ENCODE assay signal across 24 cellular contexts in genomic region chr19:23263870-23264590, GRCh38. TPM values are rescaled to one million over a fixed set of nuclear protein-coding genes. Genes with fewer than 3 reads are reported as not detected.
DNase-seq lines count a peak whose midpoint lies in the region; ATAC-seq and TF ChIP-seq lines count a peak whose summit lies in the region.
"Had no signal": no experiment of that assay in that cellular context is flagged by ENCODE, and none has a peak within 500 bp of the region (broad histone marks: within the 10 kb centered on the region; RNA-seq: fewer than 3 reads in every experiment).

No MANE protein-coding gene starts in this region.

- CTCF ChIA-PET in activated CD4-positive, alpha-beta T cell treated with anti-CD3 and anti-CD28 coated beads for 36 hours (lab: Charles Lee), result interaction anchor here (0.6 to 0.7 kb wide), 2 partner anchors 11 to 14 kb away, joined by 3 read pairs; partner anchors contain the start of gene ZNF724
- CTCF ChIA-PET in mammary epithelial cell (lab: Charles Lee; ENCODE audit: low non-redundant PET), result no interaction called here

- H3K4me1 Mint-ChIP-seq in activated CD4-positive, alpha-beta T cell treated with anti-CD3 and anti-CD28 coated beads for 36 hours, result peaks cover 8% of the 10 kb centered on the region
- H3K4me1 Mint-ChIP-seq in CD4-positive, CD25-positive, alpha-beta regulatory T cell, result peaks cover 0 to 13% (median 9%) of the 10 kb centered on the region in 4 donors
- H3K4me1 Mint-ChIP-seq: activated CD4-positive, alpha-beta T cell treated with anti-CD3 and anti-CD28 coated beads, Interleukin-2, amount 10 ng/mL, durations not matched to agents 24 days and 14 days; mesothelial cell of epicardium had no signal

- no peaks in the 10 kb centered on the region for H3K27me3 ChIP-seq in CD4-positive, CD25-positive, alpha-beta regulatory T cell (ENCODE audit: control insufficient read depth, insufficient read depth, low read length)
- no peaks in the 10 kb centered on the region for H3K27me3 ChIP-seq in mammary epithelial cell (ENCODE audit: insufficient read depth, low read length)
- no peaks in the 10 kb centered on the region for H3K27me3 ChIP-seq in lower lobe of right lung (ENCODE audit: low read depth)
- H3K27me3 ChIP-seq in brain microvascular endothelial cell (replicated peaks), result no peaks in the 10 kb centered on the region
- H3K27me3 ChIP-seq: SJCRH30 had no signal

- H3K4me1 ChIP-seq in CD4-positive, CD25-positive, alpha-beta regulatory T cell (ENCODE audit: control insufficient read depth, insufficient read depth, low read length, poor library complexity, severe bottlenecking), result no peaks in the 10 kb centered on the region
- H3K4me1 ChIP-seq in mammary epithelial cell (ENCODE audit: insufficient read depth, low read length) (no peaks in the 10 kb centered on the region), lower lobe of right lung (no peaks in the 10 kb centered on the region)
- H3K4me1 ChIP-seq: A549, SJCRH30 had no signal

- 90% methylated on average over 2 of the region's 2 CpGs for WGBS in mammary epithelial cell (ENCODE audit: low coverage, missing lambda C conversion rate)

- dilution Hi-C loops in mammary epithelial cell (cut with HindIII; ENCODE audit: low sequenced_read_pairs), result no loop called here

- H3K4me3 Mint-ChIP-seq in activated CD4-positive, alpha-beta T cell treated with anti-CD3 and anti-CD28 coated beads for 36 hours, result no peak overlapping the region
- H3K4me3 Mint-ChIP-seq in CD4-positive, CD25-positive, alpha-beta regulatory T cell, result no peak overlapping the region
- H3K4me3 Mint-ChIP-seq: activated CD4-positive, alpha-beta T cell treated with anti-CD3 and anti-CD28 coated beads, Interleukin-2, amount 10 ng/mL, durations not matched to agents 24 days and 14 days; mesothelial cell of epicardium; type B pancreatic cell had no signal

- POLR2A ChIA-PET in activated CD4-positive, alpha-beta T cell treated with anti-CD3 and anti-CD28 coated beads for 36 hours (lab: Charles Lee), result no interaction called here

- in situ Hi-C loops in mammary epithelial cell (cut with MboI; ENCODE audit: low sequenced_read_pairs in 2 of 2), result no loop called here
- in situ Hi-C loops in brain microvascular endothelial cell (cut with HindIII; ENCODE audit: low pct_ligation_motif_present, low sequenced_read_pairs), result no loop called here

- no peaks in the 10 kb centered on the region for H3K9me3 Mint-ChIP-seq in activated CD4-positive, alpha-beta T cell treated with anti-CD3 and anti-CD28 coated beads for 36 hours (ENCODE audit: low read depth)
- H3K9me3 Mint-ChIP-seq in CD4-positive, CD25-positive, alpha-beta regulatory T cell, result peaks cover 0 to 2% (median 0%) of the 10 kb centered on the region in 7 donors
- H3K9me3 Mint-ChIP-seq: mesothelial cell of epicardium, type B pancreatic cell had no signal

- peak overlapping the region; percentile 22 for H3K27ac Mint-ChIP-seq in activated CD4-positive, alpha-beta T cell treated with anti-CD3 and anti-CD28 coated beads for 36 hours
- H3K27ac Mint-ChIP-seq in CD4-positive, CD25-positive, alpha-beta regulatory T cell, result peak overlapping the region in 2 of 3 donors; percentile 27 to 32
- H3K27ac Mint-ChIP-seq: activated CD4-positive, alpha-beta T cell treated with anti-CD3 and anti-CD28 coated beads, Interleukin-2, amount 10 ng/mL, durations not matched to agents 24 days and 14 days; mesothelial cell of epicardium; type B pancreatic cell had no signal

- no peaks in the 10 kb centered on the region for H4K20me1 ChIP-seq in mammary epithelial cell (ENCODE audit: insufficient read depth, low read length)

- no peaks in the 10 kb centered on the region for H3K79me2 ChIP-seq in mammary epithelial cell (ENCODE audit: insufficient read depth, low read length)

- peaks cover 72% of the 10 kb centered on the region for H3K36me3 Mint-ChIP-seq in activated CD4-positive, alpha-beta T cell treated with anti-CD3 and anti-CD28 coated beads for 36 hours (ENCODE audit: low read depth)
- H3K36me3 Mint-ChIP-seq in CD4-positive, CD25-positive, alpha-beta regulatory T cell, result peaks cover 42% of the 10 kb centered on the region

- no peak overlapping the region for H3K4me3 ChIP-seq in CD4-positive, CD25-positive, alpha-beta regulatory T cell (ENCODE audit: low read depth, low read length)
- no peak overlapping the region for H3K4me3 ChIP-seq in mammary epithelial cell (replicated peaks in 1 of 3; ENCODE audit: insufficient read depth in 1 of 3, low read depth in 2 of 3, low read length in 3 of 3)
- no peak overlapping the region for H3K4me3 ChIP-seq in lower lobe of right lung
- H3K4me3 ChIP-seq in brain microvascular endothelial cell (ENCODE audit: low read depth, low read length), result no peak overlapping the region
- H3K4me3 ChIP-seq: A549, SJCRH30 had no signal

- H2AFZ ChIP-seq in mammary epithelial cell (ENCODE audit: low read depth, low read length), result no peak overlapping the region

- no peaks in the 10 kb centered on the region for H3K27me3 Mint-ChIP-seq in activated CD4-positive, alpha-beta T cell treated with anti-CD3 and anti-CD28 coated beads for 36 hours
- H3K27me3 Mint-ChIP-seq in CD4-positive, CD25-positive, alpha-beta regulatory T cell, result no peaks in the 10 kb centered on the region
- H3K27me3 Mint-ChIP-seq: activated CD4-positive, alpha-beta T cell treated with anti-CD3 and anti-CD28 coated beads, Interleukin-2, amount 10 ng/mL, durations not matched to agents 24 days and 14 days; type B pancreatic cell had no signal

- peaks cover 46% of the 10 kb centered on the region for H3K36me3 ChIP-seq in CD4-positive, CD25-positive, alpha-beta regulatory T cell (ENCODE audit: control insufficient read depth, insufficient read depth, low read length)
- H3K36me3 ChIP-seq in mammary epithelial cell (ENCODE audit: insufficient read depth, low read length) (peaks cover 4% of the 10 kb centered on the region), lower lobe of right lung (peaks cover 52% of the 10 kb centered on the region), brain microvascular endothelial cell (replicated peaks) (no peaks in the 10 kb centered on the region)

- no peak overlapping the region for H3K9ac ChIP-seq in mammary epithelial cell (ENCODE audit: insufficient read depth, low read length)

- peak; percentile 89 for ATAC-seq in activated CD4-positive, alpha-beta T cell treated with anti-CD3 and anti-CD28 coated beads for 36 hours
- ATAC-seq in CD4-positive, CD25-positive, alpha-beta regulatory T cell (ENCODE audit: low read depth in 2 of 2), result no peak
- ATAC-seq in lower lobe of right lung (peak; percentile 39 to 56), HG03175 (IDR thresholded peaks at IDR 0.05; ENCODE audit: unreplicated experiment) (no peak)
- ATAC-seq: A549, PC-3 had no signal

- peak; percentile 44 for DNase-seq in activated CD4-positive, alpha-beta T cell treated with anti-CD3 and anti-CD28 coated beads for 36 hours
- DNase-seq in activated CD4-positive, alpha-beta T cell treated with anti-CD3 and anti-CD28 coated beads, Interleukin-2, amount 50 U/mL, for 4 hours, result no peak
- DNase-seq in CD4-positive, CD25-positive, alpha-beta regulatory T cell, result no peak
- peak; percentile 22 for DNase-seq in mammary epithelial cell
- DNase-seq in lower lobe of right lung, result no peak
- DNase-seq in NCI-H1105 treated with DMSO at 0.1 percent for 48 hours (lab: John Stamatoyannopoulos, UW), result no peak
- DNase-seq in brain microvascular endothelial cell, result no peak
- DNase-seq: activated CD4-positive, alpha-beta T cell treated with anti-CD3 and anti-CD28 coated beads, Interleukin-2, amount 10 ng/mL, durations not matched to agents 24 days and 14 days; anterior cingulate cortex; DMS153; effector memory CD4-positive, alpha-beta T cell; KG1; kidney; NCI-H1092; NCI-H526; PC-3; SJCRH30; stimulated activated CD4-positive, alpha-beta T cell treated with anti-CD3 and anti-CD28 coated beads, Interleukin-15, amount 100 ng/mL, for 24 hours; stimulated activated naive CD4-positive, alpha-beta T cell had no signal

- H3K4me2 ChIP-seq in mammary epithelial cell (ENCODE audit: insufficient read depth, low read depth, low read length), result no peak overlapping the region
- H3K4me2 ChIP-seq: A549 had no signal

- intact Hi-C loops in activated CD4-positive, alpha-beta T cell treated with anti-CD3 and anti-CD28 coated beads for 36 hours (cut with DNase I, micrococcal nuclease), result loop anchor here in 1 of 2 experiments (1.0 kb wide), 1 partner anchor 14 kb away; the partner anchor contains the start of gene ZNF724
- intact Hi-C loops in mammary epithelial cell (cut with micrococcal nuclease), result no loop called here
- intact Hi-C loops in lower lobe of right lung (cut with DNase I), result no loop called here

- no peak overlapping the region for H3K27ac ChIP-seq in CD4-positive, CD25-positive, alpha-beta regulatory T cell (ENCODE audit: insufficient read depth, low read length, poor library complexity, severe bottlenecking)
- H3K27ac ChIP-seq in mammary epithelial cell (ENCODE audit: insufficient read depth, low read depth, low read length) (no peak overlapping the region), lower lobe of right lung (no peak overlapping the region), brain microvascular endothelial cell (no peak overlapping the region)
- H3K27ac ChIP-seq: A549, C4-2B, SJCRH30 had no signal

- BruUV-seq in mammary epithelial cell (replicated peaks; lab: Mats Ljungman, UMichigan), result no TSS peak

- TF ChIP-seq CTCF in mammary epithelial cell (conservative IDR thresholded peaks at IDR 0.05 in 1 of 2, IDR thresholded peaks at IDR 0.05 in 1 of 2; ENCODE audit: extremely low read depth in 1 of 2, insufficient read depth in 1 of 2, low read depth in 1 of 2, low read length in 2 of 2), result no peak
- no peak for TF ChIP-seq CTCF in lower lobe of right lung (IDR thresholded peaks at IDR 0.05)
- TF ChIP-seq CTCF in brain microvascular endothelial cell (IDR thresholded peaks at IDR 0.05; ENCODE audit: low read depth, low read length, missing control alignments), result no peak

- no peaks in the 10 kb centered on the region for H3K9me3 ChIP-seq in CD4-positive, CD25-positive, alpha-beta regulatory T cell (ENCODE audit: control insufficient read depth in 2 of 2, low read length in 2 of 2)
- H3K9me3 ChIP-seq in mammary epithelial cell (replicated peaks; ENCODE audit: insufficient read depth, low read length), result peaks cover 4% of the 10 kb centered on the region
- no peaks in the 10 kb centered on the region for H3K9me3 ChIP-seq in lower lobe of right lung
- H3K9me3 ChIP-seq: SJCRH30 had no signal

RNA-seq across cellular contexts. Expression of gene ZNF724, which starts 13.8 kb away (rescaled TPM):
- 10 to 100 TPM; 15.1 to 19.1 TPM for total RNA-seq in activated CD4-positive, alpha-beta T cell treated with anti-CD3 and anti-CD28 coated beads for 36 hours
- total RNA-seq in CD4-positive, CD25-positive, alpha-beta regulatory T cell, result 3.7 TPM
- polyA plus RNA-seq in CD4-positive, CD25-positive, alpha-beta regulatory T cell, result 1 to 10 TPM; 1.8 to 2.4 (median 1.9) TPM
- total RNA-seq in mammary epithelial cell (10 to 100 TPM in 1 of 2 donors, 1 to 10 TPM in 1; 8.3 to 10.3 TPM), lower lobe of right lung (1.7 TPM)
- polyA plus RNA-seq in mammary epithelial cell, result 4.0 TPM
- polyA minus RNA-seq in mammary epithelial cell, result 17.9 TPM

Comparison
In these comparisons a context has a peak if more than half of its experiments do, and no peak if none do; other contexts are left out.
1. DNase-seq: peak in activated CD4-positive, alpha-beta T cell treated with anti-CD3 and anti-CD28 coated beads for 36 hours (single experiment) and mammary epithelial cell (single experiment); none in activated CD4-positive, alpha-beta T cell treated with anti-CD3 and anti-CD28 coated beads, Interleukin-2, amount 50 U/mL, for 4 hours (0 of 2), CD4-positive, CD25-positive, alpha-beta regulatory T cell (0 of 3), lower lobe of right lung (single experiment), NCI-H1105 treated with DMSO at 0.1 percent for 48 hours (single experiment) and brain microvascular endothelial cell (single experiment).
2. ATAC-seq: peak in activated CD4-positive, alpha-beta T cell treated with anti-CD3 and anti-CD28 coated beads for 36 hours (single experiment) and lower lobe of right lung (2 of 2); none in CD4-positive, CD25-positive, alpha-beta regulatory T cell (0 of 2) and HG03175 (single experiment).